Comparison of ENCODE assay signal across 8 cellular contexts in genomic region chr17:48578616-48579560, GRCh38. TPM values are rescaled to one million over a fixed set of nuclear protein-coding genes. Genes with fewer than 3 reads are reported as not detected.
DNase-seq lines count a peak whose midpoint lies in the region; ATAC-seq and TF ChIP-seq lines count a peak whose summit lies in the region.

No MANE protein-coding gene starts in this region.

- peak overlapping the region; percentile 98 for H3K27ac ChIP-seq in fibroblast of lung (ENCODE audit: insufficient read depth, low read length)

- H3K9ac ChIP-seq in fibroblast of lung (ENCODE audit: insufficient read depth, low read length), result peak overlapping the region; percentile 73
- peak overlapping the region; percentile 87 for H3K9ac ChIP-seq in skeletal muscle satellite cell (ENCODE audit: low read depth, low read length)

- TF ChIP-seq CTCF in fibroblast of lung (conservative IDR thresholded peaks at IDR 0.05 in 1 of 2, IDR thresholded peaks at IDR 0.05 in 1 of 2; ENCODE audit: low read depth in 1 of 2, low read length in 2 of 2) (peak in 1 of 2 donors; percentile 7), omental fat pad (IDR thresholded peaks at IDR 0.05) (no peak)

- no peaks in the 10 kb centered on the region for H4K20me1 ChIP-seq in fibroblast of lung (ENCODE audit: control insufficient read depth, extremely low read depth, insufficient read depth, low read length)

- peak; percentile 14 for DNase-seq in ACHN
- DNase-seq in RPMI8226, result peak; percentile 32
- DNase-seq in fibroblast of lung (ENCODE audit: low read depth in 2 of 2), result peak; percentile 37 to 74
- no peak for DNase-seq in omental fat pad (ENCODE audit: low spot score)
- no peak for DNase-seq in mesenteric fat pad (ENCODE audit: low spot score)
- no peak for DNase-seq in cortex of kidney (lab: John Stamatoyannopoulos, UW)

- in situ Hi-C loops in ACHN (cut with HindIII; ENCODE audit: low pct_ligation_motif_present, low pct_unique_long_range_greater_than_20kb, low sequenced_read_pairs), result no loop called here

- H3K9me3 ChIP-seq in fibroblast of lung (ENCODE audit: control insufficient read depth, insufficient read depth, low read depth, low read length), result no peaks in the 10 kb centered on the region
- H3K9me3 ChIP-seq in skeletal muscle satellite cell (replicated peaks; ENCODE audit: low read length), result no peaks in the 10 kb centered on the region

- H3K36me3 ChIP-seq in fibroblast of lung (ENCODE audit: control insufficient read depth, insufficient read depth, low read length) (peaks cover 4% of the 10 kb centered on the region), skeletal muscle satellite cell (ENCODE audit: insufficient read depth, low read length) (peaks cover 8% of the 10 kb centered on the region)

- peaks cover 99% of the 10 kb centered on the region for H3K79me2 ChIP-seq in fibroblast of lung (ENCODE audit: control insufficient read depth, insufficient read depth, low read length)

- H3K4me1 ChIP-seq in fibroblast of lung (ENCODE audit: control insufficient read depth, extremely low read depth, insufficient read depth, low read length) (peaks cover 11% of the 10 kb centered on the region), skeletal muscle satellite cell (ENCODE audit: control insufficient read depth, insufficient read depth, low read length) (peaks cover 26% of the 10 kb centered on the region)

- H3K27me3 ChIP-seq in fibroblast of lung (ENCODE audit: control insufficient read depth, insufficient read depth, low read length), result no peaks in the 10 kb centered on the region
- no peaks in the 10 kb centered on the region for H3K27me3 ChIP-seq in skeletal muscle satellite cell (ENCODE audit: control insufficient read depth, insufficient read depth, low read length)

- H3K4me2 ChIP-seq in fibroblast of lung (ENCODE audit: extremely low read depth, insufficient read depth, low read length), result peak overlapping the region; percentile 99
- peak overlapping the region; percentile 100 for H3K4me2 ChIP-seq in skeletal muscle satellite cell (ENCODE audit: low read length)

- H2AFZ ChIP-seq in fibroblast of lung (ENCODE audit: low read length), result no peak overlapping the region

- H3K4me3 ChIP-seq in fibroblast of lung (replicated peaks in 1 of 4; ENCODE audit: control extremely low read depth in 1 of 4, insufficient read depth in 1 of 4, low read depth in 3 of 4, low read length in 4 of 4) (peak overlapping the region; percentile 80 to 98 (median 84)), skeletal muscle satellite cell (ENCODE audit: low read length) (peak overlapping the region; percentile 87)

- ATAC-seq in GM19351 (IDR thresholded peaks at IDR 0.05; ENCODE audit: unreplicated experiment) (peak; percentile 39), omental fat pad (ENCODE audit: low FRiP score) (no peak)

RNA-seq across cellular contexts. Expression of gene HOXB4, which starts 0.7 kb away (rescaled TPM):
- total RNA-seq in fibroblast of lung (6.2 and 8.9 TPM in 2 replicates), omental fat pad (1 to 10 TPM; 1.6 to 8.7 (median 3.4) TPM), mesenteric fat pad (5.7 TPM)
- 3.4 and 3.8 TPM in 2 replicates for polyA plus RNA-seq in fibroblast of lung
- polyA plus RNA-seq in fibroblast of lung (2012), result 4.5 and 5.6 TPM in 2 replicates
- polyA minus RNA-seq in fibroblast of lung (ENCODE audit: low replicate concordance), result 3.8 and 5.0 TPM in 2 replicates
- 1.3 and 1.7 TPM in 2 replicates for total RNA-seq in skeletal muscle satellite cell (2012; rRNA removed)

RNA-seq across cellular contexts. Expression of gene HOXB3, which starts 11.2 kb away (rescaled TPM):
- total RNA-seq in fibroblast of lung, result 15.7 and 28.6 TPM in 2 replicates
- 15.7 and 19.5 TPM in 2 replicates for polyA plus RNA-seq in fibroblast of lung
- polyA plus RNA-seq in fibroblast of lung (2012), result 20.9 and 25.3 TPM in 2 replicates
- 3.5 and 4.9 TPM in 2 replicates for polyA minus RNA-seq in fibroblast of lung (ENCODE audit: low replicate concordance)
- total RNA-seq in skeletal muscle satellite cell (2012; rRNA removed), result 1.1 and 6.3 TPM in 2 replicates
- total RNA-seq in omental fat pad, result 10 to 100 TPM in 2 of 4 donors, 1 to 10 TPM in 2; 4.8 to 30.3 (median 10.6) TPM
- total RNA-seq in mesenteric fat pad, result 12.6 TPM

RNA-seq across cellular contexts. Expression of gene HOXB5, which starts 14.7 kb away (rescaled TPM):
- total RNA-seq in fibroblast of lung (1.0 and 2.1 TPM in 2 replicates), omental fat pad (1 to 10 TPM in 2 of 4 donors, under 1 TPM in 2; 0.72 to 3.3 (median 1.4) TPM), mesenteric fat pad (2.0 TPM)
- polyA plus RNA-seq in fibroblast of lung, result 9.4 and 17.2 TPM in 2 replicates
- polyA plus RNA-seq in fibroblast of lung (2012), result 24.6 and 41.8 TPM in 2 replicates
- 3.8 and 5.5 TPM in 2 replicates for polyA minus RNA-seq in fibroblast of lung (ENCODE audit: low replicate concordance)
- total RNA-seq in skeletal muscle satellite cell (2012; rRNA removed), result under 0.01 TPM in 2 replicates

RNA-seq across cellular contexts. Expression of gene HOXB6, which starts 25.9 kb away (rescaled TPM):
- total RNA-seq in fibroblast of lung (10.5 and 16.2 TPM in 2 replicates), omental fat pad (10 to 100 TPM in 3 of 4 donors, 1 to 10 TPM in 1; 9.2 to 22.7 (median 15.5) TPM), mesenteric fat pad (8.9 TPM)
- polyA plus RNA-seq in fibroblast of lung, result 28.9 and 42.1 TPM in 2 replicates
- polyA plus RNA-seq in fibroblast of lung (2012), result 36.4 and 58.8 TPM in 2 replicates
- polyA minus RNA-seq in fibroblast of lung (ENCODE audit: low replicate concordance), result 33.2 and 59.3 TPM in 2 replicates
- 5.5 and 6.6 TPM in 2 replicates for total RNA-seq in skeletal muscle satellite cell (2012; rRNA removed)

RNA-seq across cellular contexts. Expression of gene HOXB7, which starts 31.9 kb away (rescaled TPM):
- total RNA-seq in fibroblast of lung (6.4 and 7.4 TPM in 2 replicates), omental fat pad (10 to 100 TPM in 1 of 4 donors, 1 to 10 TPM in 3; 5.3 to 11.5 (median 8.4) TPM), mesenteric fat pad (12.8 TPM)
- polyA plus RNA-seq in fibroblast of lung, result 11.8 and 12.7 TPM in 2 replicates
- polyA plus RNA-seq in fibroblast of lung (2012), result 14.5 and 15.9 TPM in 2 replicates
- polyA minus RNA-seq in fibroblast of lung (ENCODE audit: low replicate concordance), result 2.6 and 3.3 TPM in 2 replicates
- total RNA-seq in skeletal muscle satellite cell (2012; rRNA removed), result 1.5 and 4.1 TPM in 2 replicates

Comparison
In these comparisons a context has a peak if more than half of its experiments do, and no peak if none do; other contexts are left out.
1. DNase-seq: peak in ACHN (single experiment), RPMI8226 (single experiment) and fibroblast of lung (2 of 2); none in omental fat pad (single experiment), mesenteric fat pad (single experiment) and cortex of kidney (single experiment).